11 cellular contexts compared by ENCODE assay signal in genomic region chr19:954672-955494, GRCh38. TPM values are rescaled to one million over a fixed set of nuclear protein-coding genes. Genes with fewer than 3 reads are reported as not detected.
DNase-seq lines count a peak whose midpoint lies in the region; ATAC-seq and TF ChIP-seq lines count a peak whose summit lies in the region.
"Had no signal": no experiment of that assay in that cellular context is flagged by ENCODE, and none has a peak within 500 bp of the region (broad histone marks: within the 10 kb centered on the region; RNA-seq: fewer than 3 reads in every experiment).

No MANE protein-coding gene starts in this region.

- BruUV-seq in mammary epithelial cell (replicated peaks; lab: Mats Ljungman, UMichigan) = no TSS peak

- no peak overlapping the region for H3K9ac ChIP-seq in mammary epithelial cell (ENCODE audit: insufficient read depth, low read length)

- no peak overlapping the region for H3K27ac ChIP-seq in mammary epithelial cell (ENCODE audit: insufficient read depth, low read depth, low read length)

- no peaks in the 10 kb centered on the region for H3K27me3 ChIP-seq in mammary epithelial cell (ENCODE audit: insufficient read depth, low read length)
- H3K27me3 ChIP-seq: spleen had no signal

- H3K27ac Mint-ChIP-seq in stimulated activated effector memory CD8-positive, alpha-beta T cell treated with anti-CD3 and anti-CD28 coated beads, Interleukin-12 subunit alpha, Interleukin-12 subunit beta, amount 100 ng/mL, for 72 hours = no peak overlapping the region

- ATAC-seq in GM18520 (IDR thresholded peaks at IDR 0.05; ENCODE audit: unreplicated experiment) (peak; percentile 48), HG03025 (IDR thresholded peaks at IDR 0.05; ENCODE audit: low FRiP score, unreplicated experiment) (peak; percentile 40)
- ATAC-seq in stimulated activated effector memory CD8-positive, alpha-beta T cell treated with anti-CD3 and anti-CD28 coated beads, Interleukin-12 subunit alpha, Interleukin-12 subunit beta, amount 100 ng/mL, for 72 hours = peak; percentile 31
- ATAC-seq: activated CD4-positive, CD25-positive, alpha-beta regulatory T cell treated with anti-CD3 and anti-CD28 coated beads, Interleukin-2, amount 50 U/mL, for 24 hours had no signal

- in situ Hi-C loops in mammary epithelial cell (cut with MboI; ENCODE audit: low sequenced_read_pairs in 2 of 2) = no loop called here

- no peak overlapping the region for H3K4me3 ChIP-seq in mammary epithelial cell (replicated peaks in 1 of 3; ENCODE audit: insufficient read depth in 1 of 3, low read depth in 2 of 3, low read length in 3 of 3)
- H3K4me3 ChIP-seq: spleen had no signal

- intact Hi-C loops in mammary epithelial cell (cut with micrococcal nuclease) = no loop called here

- H3K36me3 Mint-ChIP-seq in stimulated activated effector memory CD8-positive, alpha-beta T cell treated with anti-CD3 and anti-CD28 coated beads, Interleukin-12 subunit alpha, Interleukin-12 subunit beta, amount 100 ng/mL, for 72 hours = peaks cover 7% of the 10 kb centered on the region

- no peaks in the 10 kb centered on the region for H3K9me3 Mint-ChIP-seq in stimulated activated effector memory CD8-positive, alpha-beta T cell treated with anti-CD3 and anti-CD28 coated beads, Interleukin-12 subunit alpha, Interleukin-12 subunit beta, amount 100 ng/mL, for 72 hours

- no peak overlapping the region for H3K4me3 Mint-ChIP-seq in stimulated activated effector memory CD8-positive, alpha-beta T cell treated with anti-CD3 and anti-CD28 coated beads, Interleukin-12 subunit alpha, Interleukin-12 subunit beta, amount 100 ng/mL, for 72 hours

- peaks cover 23% of the 10 kb centered on the region for H3K4me1 Mint-ChIP-seq in stimulated activated effector memory CD8-positive, alpha-beta T cell treated with anti-CD3 and anti-CD28 coated beads, Interleukin-12 subunit alpha, Interleukin-12 subunit beta, amount 100 ng/mL, for 72 hours

- WGBS in mammary epithelial cell (ENCODE audit: low coverage, missing lambda C conversion rate) = 90% methylated on average over 7 of the region's 43 CpGs

- dilution Hi-C loops in mammary epithelial cell (cut with HindIII; ENCODE audit: low sequenced_read_pairs) = no loop called here

- peaks cover 2% of the 10 kb centered on the region for H4K20me1 ChIP-seq in mammary epithelial cell (ENCODE audit: insufficient read depth, low read length)

- H2AFZ ChIP-seq in mammary epithelial cell (ENCODE audit: low read depth, low read length) = no peak overlapping the region

- H3K36me3 ChIP-seq in mammary epithelial cell (ENCODE audit: insufficient read depth, low read length) = no peaks in the 10 kb centered on the region

- CTCF ChIA-PET in mammary epithelial cell (lab: Charles Lee; ENCODE audit: low non-redundant PET) = no interaction called here

- no peak overlapping the region for H3K4me2 ChIP-seq in mammary epithelial cell (ENCODE audit: insufficient read depth, low read depth, low read length)

- no peak for TF ChIP-seq CTCF in mammary epithelial cell (conservative IDR thresholded peaks at IDR 0.05 in 1 of 2, IDR thresholded peaks at IDR 0.05 in 1 of 2; ENCODE audit: extremely low read depth in 1 of 2, insufficient read depth in 1 of 2, low read depth in 1 of 2, low read length in 2 of 2)

- no peaks in the 10 kb centered on the region for H3K79me2 ChIP-seq in mammary epithelial cell (ENCODE audit: insufficient read depth, low read length)

- DNase-seq in cerebellar cortex (ENCODE audit: low spot score) = peak; percentile 40
- DNase-seq in stimulated activated effector memory CD8-positive, alpha-beta T cell treated with anti-CD3 and anti-CD28 coated beads, Interleukin-12 subunit alpha, Interleukin-12 subunit beta, amount 100 ng/mL, for 72 hours (ENCODE audit: low spot score in 2 of 2) = no peak
- no peak for DNase-seq in mammary epithelial cell
- no peak for DNase-seq in AG08395 (ENCODE audit: low spot score)
- no peak for DNase-seq in COLO829 (ENCODE audit: low spot score)
- DNase-seq: NCI-H2107, Right ventricle myocardium superior, spleen had no signal

- H3K9me3 ChIP-seq in mammary epithelial cell (replicated peaks; ENCODE audit: insufficient read depth, low read length) = no peaks in the 10 kb centered on the region
- H3K9me3 ChIP-seq: spleen had no signal

- peaks cover 14% of the 10 kb centered on the region for H3K4me1 ChIP-seq in mammary epithelial cell (ENCODE audit: insufficient read depth, low read length)

RNA-seq across cellular contexts. Expression of gene ARID3A, which starts 29.0 kb away (rescaled TPM):
- total RNA-seq in mammary epithelial cell = 10 to 100 TPM in 1 of 2 donors, 1 to 10 TPM in 1; 8.2 to 17.4 TPM
- polyA plus RNA-seq in mammary epithelial cell = 6.8 TPM
- polyA minus RNA-seq in mammary epithelial cell = 2.6 TPM

RNA-seq across cellular contexts. Expression of gene WDR18, which starts 29.3 kb away (rescaled TPM):
- 10 to 100 TPM; 42.0 to 84.1 TPM for total RNA-seq in mammary epithelial cell
- polyA plus RNA-seq in mammary epithelial cell = 52.3 TPM
- polyA minus RNA-seq in mammary epithelial cell = 54.5 TPM

RNA-seq across cellular contexts. Expression of gene KISS1R, which starts 37.8 kb away (rescaled TPM):
- not detected for total RNA-seq in mammary epithelial cell
- 0.05 TPM for polyA plus RNA-seq in mammary epithelial cell
- polyA minus RNA-seq in mammary epithelial cell = not detected
- total RNA-seq: Right ventricle myocardium superior had no signal

RNA-seq across cellular contexts. Expression of gene R3HDM4, which starts 41.9 kb away (rescaled TPM):
- 10 to 100 TPM; 39.3 to 53.1 TPM for total RNA-seq in mammary epithelial cell
- 40.1 TPM for polyA plus RNA-seq in mammary epithelial cell
- 24.4 TPM for polyA minus RNA-seq in mammary epithelial cell

RNA-seq across cellular contexts. Expression of gene GRIN3B, which starts 45.3 kb away (rescaled TPM):
- 1 to 10 TPM in 1 of 2 donors, under 1 TPM in 1; 0.67 to 1.1 TPM for total RNA-seq in mammary epithelial cell
- polyA plus RNA-seq in mammary epithelial cell = 0.67 TPM
- not detected for polyA minus RNA-seq in mammary epithelial cell
- total RNA-seq: Right ventricle myocardium superior had no signal
- polyA plus RNA-seq: spleen had no signal
